ENCODE assay signal across 13 cellular contexts in the genomic region with DNA sequence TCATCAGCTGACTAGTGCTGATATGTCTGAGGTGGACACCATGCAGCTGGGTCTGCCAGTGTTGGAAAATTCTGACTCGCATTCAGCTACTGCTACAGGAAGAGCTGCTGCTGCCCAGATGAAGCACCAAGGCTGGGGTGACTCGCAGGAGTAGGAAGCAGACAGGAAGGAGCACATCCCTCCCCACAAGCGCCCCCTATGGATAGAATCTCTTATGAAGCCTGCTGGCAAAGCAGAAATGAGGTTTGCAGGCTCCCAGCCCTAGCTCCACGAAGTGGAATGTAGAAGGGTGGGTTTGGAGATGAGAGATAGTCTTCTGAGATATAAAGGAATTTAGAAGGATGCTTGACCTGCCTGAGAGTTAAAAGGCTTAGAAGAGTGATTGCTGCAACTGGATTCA.
DNase-seq lines count a peak whose midpoint lies in the region; ATAC-seq and TF ChIP-seq lines count a peak whose summit lies in the region.
"Had no signal": no experiment of that assay in that cellular context is flagged by ENCODE, and none has a peak within 500 bp of the region (broad histone marks: within the 10 kb centered on the region; RNA-seq: fewer than 3 reads in every experiment).

No MANE protein-coding gene starts in this region.

- no peaks in the 10 kb centered on the region for H3K9me3 Mint-ChIP-seq in progenitor cell of endocrine pancreas (ENCODE audit: low read depth)
- no peaks in the 10 kb centered on the region for H3K9me3 Mint-ChIP-seq in stimulated activated naive B cell treated with anti-CD40 and anti-IgM and Interleukin-4, amounts not matched to agents 10 μg/mL and 1 μg/mL and 100 μg/mL, for 72 hours
- H3K9me3 Mint-ChIP-seq: IgD-negative memory B cell had no signal

- no peak overlapping the region for H3K4me3 ChIP-seq in choroid plexus epithelial cell (ENCODE audit: low read depth, low read length)

- DNase-seq in NCI-H748 (lab: John Stamatoyannopoulos, UW; ENCODE audit: unreplicated experiment) (peak; percentile 43), NCI-H748 treated with DMSO at 0.1 percent for 48 hours (lab: John Stamatoyannopoulos, UW) (no peak), LHCN-M2 (ENCODE audit: low read depth) (peak; percentile 54), choroid plexus epithelial cell (ENCODE audit: low read depth) (peak; percentile 10), progenitor cell of endocrine pancreas (ENCODE audit: low spot score, unreplicated experiment) (no peak), kidney glomerular epithelial cell (lab: John Stamatoyannopoulos, UW) (no peak), activated T-cell treated with anti-CD3 and anti-CD28 coated beads for 4 hours (no peak)
- no peak for DNase-seq in stimulated activated naive B cell treated with anti-CD40 and anti-IgM and Interleukin-4, amounts not matched to agents 10 μg/mL and 1 μg/mL and 100 μg/mL, for 72 hours
- DNase-seq: hypothalamus; NCI-H510A treated with DMSO at 0.1 percent for 48 hours; stimulated activated CD4-positive, alpha-beta T cell treated with anti-CD3 and anti-CD28 coated beads, Interleukin-1b, Interleukin-23, amount 100 ng/mL, for 48 hours had no signal

- H3K27me3 Mint-ChIP-seq in progenitor cell of endocrine pancreas = peaks cover 20% of the 10 kb centered on the region
- peaks cover 5 to 11% of the 10 kb centered on the region in 2 donors for H3K27me3 Mint-ChIP-seq in stimulated activated naive B cell treated with anti-CD40 and anti-IgM and Interleukin-4, amounts not matched to agents 10 μg/mL and 1 μg/mL and 100 μg/mL, for 72 hours
- H3K27me3 Mint-ChIP-seq: natural killer cell treated with Interleukin-12 subunit alpha and Interleukin-12 subunit beta and Interleukin-15 and Interleukin-18, amount 100 ng/mL, for 72 hours had no signal

- no peak overlapping the region for H3K4me3 Mint-ChIP-seq in progenitor cell of endocrine pancreas (ENCODE audit: low read depth)
- no peak overlapping the region for H3K4me3 Mint-ChIP-seq in stimulated activated naive B cell treated with anti-CD40 and anti-IgM and Interleukin-4, amounts not matched to agents 10 μg/mL and 1 μg/mL and 100 μg/mL, for 72 hours
- H3K4me3 Mint-ChIP-seq: IgD-negative memory B cell; natural killer cell treated with Interleukin-12 subunit alpha and Interleukin-12 subunit beta and Interleukin-15 and Interleukin-18, amount 100 ng/mL, for 72 hours had no signal

- no peaks in the 10 kb centered on the region for H3K36me3 Mint-ChIP-seq in progenitor cell of endocrine pancreas (ENCODE audit: insufficient read depth)
- H3K36me3 Mint-ChIP-seq in stimulated activated naive B cell treated with anti-CD40 and anti-IgM and Interleukin-4, amounts not matched to agents 10 μg/mL and 1 μg/mL and 100 μg/mL, for 72 hours = no peaks in the 10 kb centered on the region
- H3K36me3 Mint-ChIP-seq: IgD-negative memory B cell; natural killer cell treated with Interleukin-12 subunit alpha and Interleukin-12 subunit beta and Interleukin-15 and Interleukin-18, amount 100 ng/mL, for 72 hours had no signal

- no peak for ATAC-seq in stimulated activated naive B cell treated with anti-CD40 and anti-IgM and Interleukin-4, amounts not matched to agents 10 μg/mL and 1 μg/mL and 100 μg/mL, for 72 hours (replicated peaks)
- ATAC-seq: natural killer cell treated with Interleukin-12 subunit alpha and Interleukin-12 subunit beta and Interleukin-15 and Interleukin-18, amount 100 ng/mL, for 72 hours had no signal

- no peak overlapping the region for H3K27ac Mint-ChIP-seq in progenitor cell of endocrine pancreas
- no peak overlapping the region for H3K27ac Mint-ChIP-seq in stimulated activated naive B cell treated with anti-CD40 and anti-IgM and Interleukin-4, amounts not matched to agents 10 μg/mL and 1 μg/mL and 100 μg/mL, for 72 hours
- H3K27ac Mint-ChIP-seq: IgD-negative memory B cell; natural killer cell treated with Interleukin-12 subunit alpha and Interleukin-12 subunit beta and Interleukin-15 and Interleukin-18, amount 100 ng/mL, for 72 hours had no signal

- TF ChIP-seq CTCF in choroid plexus epithelial cell (conservative IDR thresholded peaks at IDR 0.05; ENCODE audit: low read depth, low read length) = no peak
- peak; percentile 17 for TF ChIP-seq CTCF in progenitor cell of endocrine pancreas (IDR thresholded peaks at IDR 0.05; ENCODE audit: unreplicated experiment)

- H3K4me1 Mint-ChIP-seq in progenitor cell of endocrine pancreas (ENCODE audit: low read depth) = peaks cover 5% of the 10 kb centered on the region
- peaks cover 5 to 6% of the 10 kb centered on the region in 2 donors for H3K4me1 Mint-ChIP-seq in stimulated activated naive B cell treated with anti-CD40 and anti-IgM and Interleukin-4, amounts not matched to agents 10 μg/mL and 1 μg/mL and 100 μg/mL, for 72 hours
- H3K4me1 Mint-ChIP-seq: IgD-negative memory B cell had no signal

Comparison
In these comparisons a context has a peak if more than half of its experiments do, and no peak if none do; other contexts are left out.
1. DNase-seq: peak in NCI-H748 (single experiment), LHCN-M2 (single experiment) and choroid plexus epithelial cell (single experiment); none in NCI-H748 treated with DMSO at 0.1 percent for 48 hours (single experiment), progenitor cell of endocrine pancreas (single experiment), kidney glomerular epithelial cell (single experiment), activated T-cell treated with anti-CD3 and anti-CD28 coated beads for 4 hours (single experiment) and stimulated activated naive B cell treated with anti-CD40 and anti-IgM and Interleukin-4, amounts not matched to agents 10 μg/mL and 1 μg/mL and 100 μg/mL, for 72 hours (single experiment).